Comparison of ENCODE assay signal across 1 cellular context in the genomic region with DNA sequence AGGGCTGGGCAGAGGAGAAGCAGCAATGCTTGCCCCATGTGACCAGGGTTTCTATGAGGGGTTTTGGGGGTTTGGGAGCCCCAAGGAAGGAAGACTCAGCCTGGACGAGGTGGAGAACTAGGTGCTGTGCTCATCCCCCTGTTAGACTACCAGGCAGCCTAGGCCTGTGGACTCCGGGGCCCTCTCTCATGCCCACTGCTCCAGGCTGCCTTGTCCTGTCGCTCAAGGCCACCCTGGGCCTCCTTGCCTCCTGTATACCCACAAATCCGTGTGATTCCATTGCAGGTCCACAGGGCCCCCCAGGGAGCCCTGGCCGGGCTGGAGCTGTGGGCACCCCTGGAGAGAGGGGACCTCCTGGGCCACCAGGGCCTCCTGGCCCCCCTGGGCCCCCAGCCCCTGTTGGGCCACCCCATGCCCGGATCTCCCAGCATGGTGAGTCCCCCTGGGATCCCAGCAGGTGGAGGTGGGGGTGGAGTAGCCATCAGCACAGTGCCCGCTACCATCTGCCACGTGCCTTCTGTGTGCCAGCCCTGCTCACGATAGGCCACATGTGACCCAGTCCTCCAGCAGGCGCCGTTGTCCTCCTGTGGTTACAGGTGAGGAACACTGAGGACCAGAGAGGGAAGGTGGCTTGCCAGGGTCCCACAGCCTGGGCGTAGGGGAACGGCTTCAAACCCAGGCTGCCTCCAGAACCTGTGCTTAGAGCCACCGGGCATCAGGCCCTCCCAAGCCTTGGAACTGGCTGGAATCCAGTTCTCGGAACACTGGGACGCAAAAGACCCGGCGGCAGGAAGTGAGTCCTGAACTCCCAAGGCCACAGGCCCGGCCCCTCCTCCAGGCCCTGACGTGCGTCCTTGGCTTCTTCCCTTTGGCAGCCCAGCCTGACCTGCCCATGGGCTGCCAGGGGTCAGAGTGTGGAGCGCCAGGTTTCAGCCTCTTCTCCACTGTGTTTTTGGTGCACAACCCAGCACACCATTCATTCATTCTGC.
TF ChIP-seq lines count a peak whose summit lies in the region.

No MANE protein-coding gene starts in this region.

TF ChIP-seq in HCT116, 20 proteins besides CTCF, POLR2A, EP300 and RAD21:
- TF ChIP-seq SIN3A (IDR thresholded peaks at IDR 0.05; ENCODE audit: low read depth) (no peak), POLR2AphosphoS5 (IDR thresholded peaks at IDR 0.05; ENCODE audit: low read depth, low read length) (no peak), FOSL1 (IDR thresholded peaks at IDR 0.05; ENCODE audit: low read depth) (no peak), EZH2phosphoT487 (IDR thresholded peaks at IDR 0.05; ENCODE audit: borderline replicate concordance) (no peak), JUND (IDR thresholded peaks at IDR 0.05) (no peak), EZH2 (IDR thresholded peaks at IDR 0.05) (no peak), ZNF274 (IDR thresholded peaks at IDR 0.05; ENCODE audit: low read depth, low read length) (no peak), EGR1 (IDR thresholded peaks at IDR 0.05; ENCODE audit: low read depth) (no peak), YY1 (IDR thresholded peaks at IDR 0.05; ENCODE audit: extremely low read depth, insufficient replicate concordance, low read depth, low read length) (no peak), TCF7L2 (IDR thresholded peaks at IDR 0.05; ENCODE audit: borderline replicate concordance, extremely low read depth, insufficient read depth, insufficient read length) (no peak), CEBPB (IDR thresholded peaks at IDR 0.05; ENCODE audit: low read depth) (no peak)
- TF ChIP-seq, protein P1, sequence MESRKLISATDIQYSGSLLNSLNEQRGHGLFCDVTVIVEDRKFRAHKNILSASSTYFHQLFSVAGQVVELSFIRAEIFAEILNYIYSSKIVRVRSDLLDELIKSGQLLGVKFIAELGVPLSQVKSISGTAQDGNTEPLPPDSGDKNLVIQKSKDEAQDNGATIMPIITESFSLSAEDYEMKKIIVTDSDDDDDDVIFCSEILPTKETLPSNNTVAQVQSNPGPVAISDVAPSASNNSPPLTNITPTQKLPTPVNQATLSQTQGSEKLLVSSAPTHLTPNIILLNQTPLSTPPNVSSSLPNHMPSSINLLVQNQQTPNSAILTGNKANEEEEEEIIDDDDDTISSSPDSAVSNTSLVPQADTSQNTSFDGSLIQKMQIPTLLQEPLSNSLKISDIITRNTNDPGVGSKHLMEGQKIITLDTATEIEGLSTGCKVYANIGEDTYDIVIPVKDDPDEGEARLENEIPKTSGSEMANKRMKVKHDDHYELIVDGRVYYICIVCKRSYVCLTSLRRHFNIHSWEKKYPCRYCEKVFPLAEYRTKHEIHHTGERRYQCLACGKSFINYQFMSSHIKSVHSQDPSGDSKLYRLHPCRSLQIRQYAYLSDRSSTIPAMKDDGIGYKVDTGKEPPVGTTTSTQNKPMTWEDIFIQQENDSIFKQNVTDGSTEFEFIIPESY (IDR thresholded peaks at IDR 0.05; ENCODE audit: extremely low read depth, insufficient replicate concordance, low read length), result no peak
- TF ChIP-seq, protein P2, sequence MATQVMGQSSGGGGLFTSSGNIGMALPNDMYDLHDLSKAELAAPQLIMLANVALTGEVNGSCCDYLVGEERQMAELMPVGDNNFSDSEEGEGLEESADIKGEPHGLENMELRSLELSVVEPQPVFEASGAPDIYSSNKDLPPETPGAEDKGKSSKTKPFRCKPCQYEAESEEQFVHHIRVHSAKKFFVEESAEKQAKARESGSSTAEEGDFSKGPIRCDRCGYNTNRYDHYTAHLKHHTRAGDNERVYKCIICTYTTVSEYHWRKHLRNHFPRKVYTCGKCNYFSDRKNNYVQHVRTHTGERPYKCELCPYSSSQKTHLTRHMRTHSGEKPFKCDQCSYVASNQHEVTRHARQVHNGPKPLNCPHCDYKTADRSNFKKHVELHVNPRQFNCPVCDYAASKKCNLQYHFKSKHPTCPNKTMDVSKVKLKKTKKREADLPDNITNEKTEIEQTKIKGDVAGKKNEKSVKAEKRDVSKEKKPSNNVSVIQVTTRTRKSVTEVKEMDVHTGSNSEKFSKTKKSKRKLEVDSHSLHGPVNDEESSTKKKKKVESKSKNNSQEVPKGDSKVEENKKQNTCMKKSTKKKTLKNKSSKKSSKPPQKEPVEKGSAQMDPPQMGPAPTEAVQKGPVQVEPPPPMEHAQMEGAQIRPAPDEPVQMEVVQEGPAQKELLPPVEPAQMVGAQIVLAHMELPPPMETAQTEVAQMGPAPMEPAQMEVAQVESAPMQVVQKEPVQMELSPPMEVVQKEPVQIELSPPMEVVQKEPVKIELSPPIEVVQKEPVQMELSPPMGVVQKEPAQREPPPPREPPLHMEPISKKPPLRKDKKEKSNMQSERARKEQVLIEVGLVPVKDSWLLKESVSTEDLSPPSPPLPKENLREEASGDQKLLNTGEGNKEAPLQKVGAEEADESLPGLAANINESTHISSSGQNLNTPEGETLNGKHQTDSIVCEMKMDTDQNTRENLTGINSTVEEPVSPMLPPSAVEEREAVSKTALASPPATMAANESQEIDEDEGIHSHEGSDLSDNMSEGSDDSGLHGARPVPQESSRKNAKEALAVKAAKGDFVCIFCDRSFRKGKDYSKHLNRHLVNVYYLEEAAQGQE (IDR thresholded peaks at IDR 0.05; ENCODE audit: low read depth), result no peak
- TF ChIP-seq, protein P3, sequence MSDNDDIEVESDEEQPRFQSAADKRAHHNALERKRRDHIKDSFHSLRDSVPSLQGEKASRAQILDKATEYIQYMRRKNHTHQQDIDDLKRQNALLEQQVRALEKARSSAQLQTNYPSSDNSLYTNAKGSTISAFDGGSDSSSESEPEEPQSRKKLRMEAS (IDR thresholded peaks at IDR 0.05), result no peak
